Comparison of ENCODE assay signal across 10 cellular contexts in the genomic region with DNA sequence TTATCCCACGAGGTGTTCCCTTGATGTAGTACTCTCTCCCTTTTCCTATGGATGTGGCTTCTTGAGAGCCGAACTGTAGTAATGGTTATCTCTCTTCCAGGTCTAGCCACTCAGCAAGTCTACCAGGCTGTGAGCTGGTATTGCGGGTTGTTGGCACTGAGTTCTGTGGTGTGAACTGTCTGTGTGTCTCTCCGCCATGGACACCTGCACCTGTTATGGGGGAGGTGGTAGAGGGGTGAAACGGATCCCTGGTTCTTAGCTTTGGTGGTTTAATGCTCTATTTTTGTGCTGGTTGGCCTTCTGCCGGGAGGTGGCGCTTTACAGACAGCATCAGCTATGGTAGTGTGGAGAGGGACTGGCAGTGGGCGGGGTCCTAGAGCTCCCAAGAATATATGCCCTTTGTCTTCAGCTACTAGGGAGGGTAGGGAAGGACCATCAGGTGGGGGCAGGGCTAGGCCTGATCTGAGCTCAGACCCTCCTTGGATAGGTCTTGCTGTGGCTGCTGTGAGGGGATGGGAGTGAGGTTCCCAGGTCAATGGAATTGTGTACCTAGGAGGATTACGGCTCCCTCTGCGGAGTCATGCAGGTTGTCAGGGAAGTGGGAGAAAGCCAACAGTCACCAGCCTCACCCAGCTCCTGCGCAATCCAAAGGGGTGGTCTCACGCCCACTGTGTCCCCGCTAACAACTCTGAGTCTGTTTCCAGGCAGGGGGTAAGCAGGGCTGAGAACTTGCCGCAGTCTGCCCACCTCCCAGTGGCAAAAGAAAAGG.
DNase-seq lines count a peak whose midpoint lies in the region; ATAC-seq, FAIRE-seq and TF ChIP-seq lines count a peak whose summit lies in the region.
"Had no signal": no experiment of that assay in that cellular context is flagged by ENCODE, and none has a peak within 500 bp of the region (broad histone marks: within the 10 kb centered on the region; RNA-seq: fewer than 3 reads in every experiment).

No MANE protein-coding gene starts in this region.

- no peaks in the 10 kb centered on the region for H3K4me1 Mint-ChIP-seq in activated naive CD8-positive, alpha-beta T cell treated with anti-CD3 and anti-CD28 coated beads for 36 hours
- H3K4me1 Mint-ChIP-seq: activated B cell treated with CpG ODN at 0.5 μM for 24 hours had no signal

- TF ChIP-seq POLR2A in GM12892 (IDR thresholded peaks at IDR 0.05; ENCODE audit: low read depth, low read length) = no peak

- DNase-seq in EH (ENCODE audit: low read depth) (peak; percentile 16), HT1080 (ENCODE audit: low read depth) (peak; percentile 42), kidney epithelial cell (ENCODE audit: low read depth) (no peak), GM12892 (ENCODE audit: insufficient read length) (no peak), inferior parietal cortex (ENCODE audit: extremely low spot score) (no peak), NCI-H187 treated with DMSO at 0.1 percent for 48 hours (lab: John Stamatoyannopoulos, UW) (no peak)
- peak; percentile 10 for DNase-seq in activated naive CD8-positive, alpha-beta T cell treated with anti-CD3 and anti-CD28 coated beads for 36 hours
- DNase-seq: activated B cell treated with CpG ODN at 0.5 μM for 24 hours, nucleus accumbens had no signal

- H3K36me3 ChIP-seq in kidney epithelial cell (ENCODE audit: control insufficient read depth, insufficient read depth, low read length) = no peaks in the 10 kb centered on the region

- H3K4me3 Mint-ChIP-seq in activated naive CD8-positive, alpha-beta T cell treated with anti-CD3 and anti-CD28 coated beads for 36 hours = no peak overlapping the region
- H3K4me3 Mint-ChIP-seq: activated B cell treated with CpG ODN at 0.5 μM for 24 hours had no signal

- peak; percentile 23 for TF ChIP-seq CTCF in kidney epithelial cell (IDR thresholded peaks at IDR 0.05; ENCODE audit: insufficient read depth, low read length, poor library complexity, severe bottlenecking)

- H3K27ac Mint-ChIP-seq in activated naive CD8-positive, alpha-beta T cell treated with anti-CD3 and anti-CD28 coated beads for 36 hours = no peak overlapping the region
- H3K27ac Mint-ChIP-seq: activated B cell treated with CpG ODN at 0.5 μM for 24 hours had no signal

- ATAC-seq in HG03442 (IDR thresholded peaks at IDR 0.05; ENCODE audit: unreplicated experiment) = no peak

- FAIRE-seq in GM12892 (lab: Jason Lieb, UNC) = no peak

- no peaks in the 10 kb centered on the region for H3K9me3 Mint-ChIP-seq in activated naive CD8-positive, alpha-beta T cell treated with anti-CD3 and anti-CD28 coated beads for 36 hours
- H3K9me3 Mint-ChIP-seq: activated B cell treated with CpG ODN at 0.5 μM for 24 hours had no signal

- no peak overlapping the region for H3K4me3 ChIP-seq in kidney epithelial cell (ENCODE audit: low read depth, low read length)

- H3K36me3 Mint-ChIP-seq in activated naive CD8-positive, alpha-beta T cell treated with anti-CD3 and anti-CD28 coated beads for 36 hours = no peaks in the 10 kb centered on the region

- peaks cover 35% of the 10 kb centered on the region for H3K27me3 Mint-ChIP-seq in activated naive CD8-positive, alpha-beta T cell treated with anti-CD3 and anti-CD28 coated beads for 36 hours

- H3K27me3 ChIP-seq in kidney epithelial cell (ENCODE audit: control insufficient read depth, insufficient read depth, low read length) = no peaks in the 10 kb centered on the region

Comparison
In these comparisons a context has a peak if more than half of its experiments do, and no peak if none do; other contexts are left out.
1. DNase-seq: peak in EH (single experiment), HT1080 (single experiment) and activated naive CD8-positive, alpha-beta T cell treated with anti-CD3 and anti-CD28 coated beads for 36 hours (single experiment); none in kidney epithelial cell (single experiment), GM12892 (single experiment), inferior parietal cortex (single experiment) and NCI-H187 treated with DMSO at 0.1 percent for 48 hours (single experiment).